In the genomic region with DNA sequence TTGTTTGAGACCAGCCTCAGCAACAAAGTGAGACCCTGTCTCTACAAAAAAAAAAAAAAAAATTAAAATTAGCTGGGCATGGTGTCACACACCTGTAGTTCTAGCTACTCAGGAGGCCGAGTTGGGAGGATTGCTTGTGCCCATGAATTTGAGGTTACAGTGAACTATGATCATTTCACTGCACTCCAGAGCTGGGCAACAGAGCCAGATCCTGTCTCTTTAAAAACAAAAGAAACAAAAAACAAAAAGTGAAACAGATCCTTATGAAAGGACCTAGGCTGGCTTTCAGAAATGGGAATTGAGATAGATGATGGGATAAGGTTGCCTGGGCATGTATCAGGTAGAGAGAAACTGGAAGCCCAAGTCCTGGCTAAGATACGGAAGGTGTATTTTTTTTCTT, we compare ENCODE assay signal across 18 cellular contexts. TPM values are rescaled to one million over a fixed set of nuclear protein-coding genes. Genes with fewer than 3 reads are reported as not detected.
"Had no signal": no experiment of that assay in that cellular context is flagged by ENCODE, and none has a peak within 500 bp of the region (broad histone marks: within the 10 kb centered on the region; RNA-seq: fewer than 3 reads in every experiment).

No MANE protein-coding gene starts in this region.

- H3K27ac Mint-ChIP-seq: activated CD4-positive, alpha-beta memory T cell treated with anti-CD3 and anti-CD28 coated beads, Interleukin-2, amount 10 ng/mL, durations not matched to agents 7 days and 5 days; stimulated activated memory B cell treated with anti-CD40 and anti-IgM and Interleukin-4, amounts not matched to agents 10 μg/mL and 1 μg/mL and 100 μg/mL, for 72 hours had no signal

- ATAC-seq: pancreas; stimulated activated memory B cell treated with anti-CD40 and anti-IgM and Interleukin-4, amounts not matched to agents 10 μg/mL and 1 μg/mL and 100 μg/mL, for 72 hours had no signal

- DNase-seq: activated CD4-positive, alpha-beta memory T cell treated with anti-CD3 and anti-CD28 coated beads, Interleukin-2, amount 10 ng/mL, durations not matched to agents 7 days and 5 days; activated CD4-positive, alpha-beta T cell treated with anti-CD3 and anti-CD28 coated beads for 48 hours; activated gamma-delta T cell; activated T-cell treated with anti-CD3 and anti-CD28 coated beads, Interleukin-2, amount 50 U/mL, for 24 hours; anterior cingulate cortex; central memory CD4-positive, alpha-beta T cell; colonic mucosa; erythroblast; kidney; left lung; naive B cell; pancreas; stimulated activated CD4-positive, alpha-beta T cell treated with anti-CD3 and anti-CD28 coated beads, Interleukin-4, amount 100 ng/mL, for 24 hours; upper lobe of right lung had no signal

- H3K27me3 Mint-ChIP-seq: activated CD4-positive, alpha-beta memory T cell treated with anti-CD3 and anti-CD28 coated beads, Interleukin-2, amount 10 ng/mL, durations not matched to agents 7 days and 5 days; activated T-cell treated with anti-CD3 and anti-CD28 coated beads, Interleukin-2, amount 50 U/mL, for 24 hours; brain; naive B cell; stimulated activated memory B cell treated with anti-CD40 and anti-IgM and Interleukin-4, amounts not matched to agents 10 μg/mL and 1 μg/mL and 100 μg/mL, for 72 hours had no signal

- H3K4me1 Mint-ChIP-seq: brain had no signal

- H3K9me3 Mint-ChIP-seq: activated CD4-positive, alpha-beta memory T cell treated with anti-CD3 and anti-CD28 coated beads, Interleukin-2, amount 10 ng/mL, durations not matched to agents 7 days and 5 days; activated T-cell treated with anti-CD3 and anti-CD28 coated beads, Interleukin-2, amount 50 U/mL, for 24 hours; brain; naive B cell; stimulated activated memory B cell treated with anti-CD40 and anti-IgM and Interleukin-4, amounts not matched to agents 10 μg/mL and 1 μg/mL and 100 μg/mL, for 72 hours had no signal

- H3K4me3 Mint-ChIP-seq: activated CD4-positive, alpha-beta memory T cell treated with anti-CD3 and anti-CD28 coated beads, Interleukin-2, amount 10 ng/mL, durations not matched to agents 7 days and 5 days; activated T-cell treated with anti-CD3 and anti-CD28 coated beads, Interleukin-2, amount 50 U/mL, for 24 hours; brain; naive B cell; stimulated activated memory B cell treated with anti-CD40 and anti-IgM and Interleukin-4, amounts not matched to agents 10 μg/mL and 1 μg/mL and 100 μg/mL, for 72 hours had no signal

RNA-seq across cellular contexts. Expression of gene DEPDC4, which starts 52.4 kb away (rescaled TPM):
- total RNA-seq: mononuclear cell, thoracic aorta had no signal
